25 cellular contexts compared by ENCODE assay signal in genomic region chr18:8477615-8478014, GRCh38.
A peak's percentile ranks its signal among the peaks of the same experiment; 100 is the strongest.
DNase-seq lines count a peak whose midpoint lies in the region; ATAC-seq and TF ChIP-seq lines count a peak whose summit lies in the region.
"Had no signal": no experiment of that assay in that cellular context is flagged by ENCODE, and none has a peak within 500 bp of the region (broad histone marks: within the 10 kb centered on the region; RNA-seq: fewer than 3 reads in every experiment).

No MANE protein-coding gene starts in this region.

- H3K36me3 ChIP-seq in IMR-90 (ENCODE audit: control insufficient read depth, insufficient read depth, low read length), result no peaks in the 10 kb centered on the region
- H3K36me3 ChIP-seq: BE2C, BLaER1 had no signal

- no TSS peak for BruUV-seq in IMR-90 (replicated peaks; lab: Mats Ljungman, UMichigan)

- H3K18ac ChIP-seq in IMR-90 (ENCODE audit: low read depth, low read length), result no peak overlapping the region

- H3K4me3 Mint-ChIP-seq in stimulated activated effector memory CD8-positive, alpha-beta T cell treated with anti-CD3 and anti-CD28 coated beads, Interleukin-12 subunit alpha, Interleukin-12 subunit beta, amount 100 ng/mL, for 72 hours, result no peak overlapping the region
- H3K4me3 Mint-ChIP-seq: CD14-positive monocyte; CD4-positive, alpha-beta memory T cell; CD4-positive, CD25-positive, alpha-beta regulatory T cell; CD8-positive, alpha-beta memory T cell had no signal

- no peak overlapping the region for H3K4ac ChIP-seq in IMR-90 (ENCODE audit: low read depth, low read length)

- H3K4me1 Mint-ChIP-seq in stimulated activated effector memory CD8-positive, alpha-beta T cell treated with anti-CD3 and anti-CD28 coated beads, Interleukin-12 subunit alpha, Interleukin-12 subunit beta, amount 100 ng/mL, for 72 hours, result peaks cover 6% of the 10 kb centered on the region
- H3K4me1 Mint-ChIP-seq: CD14-positive monocyte had no signal

- no peak overlapping the region for H4K91ac ChIP-seq in IMR-90 (ENCODE audit: insufficient read depth, low read depth, low read length)

- H3K4me2 ChIP-seq in IMR-90 (ENCODE audit: low read depth, low read length), result no peak overlapping the region
- H3K4me2 ChIP-seq: BLaER1 had no signal

- H2BK15ac ChIP-seq in IMR-90 (ENCODE audit: low read depth, low read length), result no peak overlapping the region

- H3K27me3 ChIP-seq in IMR-90 (ENCODE audit: control insufficient read depth, insufficient read depth, low read length), result peaks cover 27% of the 10 kb centered on the region
- H3K27me3 ChIP-seq: BE2C, BLaER1 had no signal

- no peak for TF ChIP-seq CTCF in IMR-90 (conservative IDR thresholded peaks at IDR 0.05; ENCODE audit: low read depth, low read length)

- no peak overlapping the region for H4K8ac ChIP-seq in IMR-90 (ENCODE audit: low read depth in 2 of 2, low read length in 2 of 2)

- no peaks in the 10 kb centered on the region for H3K9me3 ChIP-seq in IMR-90 (ENCODE audit: control insufficient read depth, insufficient read depth, low read length)
- H3K9me3 ChIP-seq: BE2C, BLaER1 had no signal

- H4K20me1 ChIP-seq in IMR-90 (ENCODE audit: insufficient read depth, low read length), result no peaks in the 10 kb centered on the region
- H4K20me1 ChIP-seq: BLaER1 had no signal

- dilution Hi-C loops in IMR-90 (cut with HindIII; ENCODE audit: low sequenced_read_pairs, unreplicated experiment), result no loop called here

- TF ChIP-seq POLR2A in IMR-90 (IDR thresholded peaks at IDR 0.05; ENCODE audit: low read depth, low read length) (no peak), erythroblast (IDR thresholded peaks at IDR 0.05; ENCODE audit: low read length) (no peak)

- no peak overlapping the region for H3K23ac ChIP-seq in IMR-90 (ENCODE audit: low read depth, low read length)

- no peak for ATAC-seq in IMR-90 (ENCODE audit: low read depth)
- no peak for ATAC-seq in stimulated activated effector memory CD8-positive, alpha-beta T cell treated with anti-CD3 and anti-CD28 coated beads, Interleukin-12 subunit alpha, Interleukin-12 subunit beta, amount 100 ng/mL, for 72 hours
- ATAC-seq in HG02623 (IDR thresholded peaks at IDR 0.05; ENCODE audit: unreplicated experiment), result no peak
- ATAC-seq in HG02763 (IDR thresholded peaks at IDR 0.05; ENCODE audit: unreplicated experiment), result no peak
- ATAC-seq: GM12878 had no signal

- H3K9ac ChIP-seq in IMR-90 (ENCODE audit: low read depth, low read length), result no peak overlapping the region
- H3K9ac ChIP-seq: BLaER1 had no signal

- no peak for TF ChIP-seq RAD21 in IMR-90 (IDR thresholded peaks at IDR 0.05; ENCODE audit: low read length)

- H2BK20ac ChIP-seq in IMR-90 (ENCODE audit: low read depth, low read length), result no peak overlapping the region

- no peak overlapping the region for H2AK9ac ChIP-seq in IMR-90 (replicated peaks; ENCODE audit: low read depth, low read length, poor library complexity)

- no peaks in the 10 kb centered on the region for H3K79me1 ChIP-seq in IMR-90 (ENCODE audit: low read depth in 1 of 2, low read length in 2 of 2)

- H3K27ac Mint-ChIP-seq in stimulated activated effector memory CD8-positive, alpha-beta T cell treated with anti-CD3 and anti-CD28 coated beads, Interleukin-12 subunit alpha, Interleukin-12 subunit beta, amount 100 ng/mL, for 72 hours, result peak overlapping the region; percentile 27
- H3K27ac Mint-ChIP-seq: CD4-positive, CD25-positive, alpha-beta regulatory T cell; CD8-positive, alpha-beta memory T cell had no signal

- H2AK5ac ChIP-seq in IMR-90 (ENCODE audit: low read depth, low read length), result no peak overlapping the region

- H2BK5ac ChIP-seq in IMR-90 (ENCODE audit: low read depth, low read length, poor library complexity, severe bottlenecking), result no peak overlapping the region

- intact Hi-C loops in IMR-90 (cut with micrococcal nuclease) (loop anchor here (2.0 kb wide), 1 partner anchor 511 kb away; no protein-coding TSS in a partner anchor), posterior vena cava (cut with DNase I) (loop anchor here (10.0 kb wide), 2 partner anchors 243 to 1203 kb away; no protein-coding TSS in a partner anchor)

- no peak overlapping the region for H3K27ac ChIP-seq in IMR-90 (ENCODE audit: insufficient read depth, low read length)
- H3K27ac ChIP-seq: BLaER1 had no signal

- no peaks in the 10 kb centered on the region for H3K4me1 ChIP-seq in IMR-90 (ENCODE audit: control insufficient read depth, insufficient read depth, low read length)
- H3K4me1 ChIP-seq: BE2C, BLaER1 had no signal

- H3K9me3 Mint-ChIP-seq in stimulated activated effector memory CD8-positive, alpha-beta T cell treated with anti-CD3 and anti-CD28 coated beads, Interleukin-12 subunit alpha, Interleukin-12 subunit beta, amount 100 ng/mL, for 72 hours, result no peaks in the 10 kb centered on the region

- H3K4me3 ChIP-seq in IMR-90 (ENCODE audit: insufficient read depth, low read depth, low read length), result no peak overlapping the region
- H3K4me3 ChIP-seq: BLaER1, GM12878 had no signal

- H3K14ac ChIP-seq in IMR-90 (replicated peaks; ENCODE audit: low read depth, low read length), result no peak overlapping the region

- no peak overlapping the region for H4K5ac ChIP-seq in IMR-90 (ENCODE audit: low read depth, low read length)

- no CpG with 5 or more reads among the region's 5 CpGs for WGBS in IMR-90 (ENCODE audit: extremely low coverage in 2 of 2, insufficient read length in 1 of 2), 2 experiments

- no peak overlapping the region for H2BK120ac ChIP-seq in IMR-90 (ENCODE audit: low read depth, low read length)

- in situ Hi-C loops in IMR-90 (cut with MboI; ENCODE audit: low sequenced_read_pairs), result no loop called here

- POLR2A ChIA-PET in IMR-90 (lab: Charles Lee; ENCODE audit: unreplicated experiment), result no interaction called here

- H2AFZ ChIP-seq in IMR-90 (replicated peaks; ENCODE audit: low read length, poor library complexity), result peak overlapping the region; percentile 22

- H3K36me3 Mint-ChIP-seq in stimulated activated effector memory CD8-positive, alpha-beta T cell treated with anti-CD3 and anti-CD28 coated beads, Interleukin-12 subunit alpha, Interleukin-12 subunit beta, amount 100 ng/mL, for 72 hours, result no peaks in the 10 kb centered on the region
- H3K36me3 Mint-ChIP-seq: CD14-positive monocyte; CD4-positive, alpha-beta memory T cell; CD4-positive, CD25-positive, alpha-beta regulatory T cell; CD8-positive, alpha-beta memory T cell had no signal

- no peak overlapping the region for H3K56ac ChIP-seq in IMR-90 (ENCODE audit: extremely low read depth, insufficient read depth, low read length)

- H3K9me1 ChIP-seq in IMR-90 (ENCODE audit: insufficient read depth, low read length), result no peaks in the 10 kb centered on the region

- DNase-seq in IMR-90 (no peak), ecto neural progenitor cell (ENCODE audit: low spot score) (peak; percentile 21), posterior vena cava (ENCODE audit: low spot score) (peak; percentile 37), erythroblast (lab: John Stamatoyannopoulos, UW) (no peak)
- DNase-seq in stimulated activated effector memory CD8-positive, alpha-beta T cell treated with anti-CD3 and anti-CD28 coated beads, Interleukin-12 subunit alpha, Interleukin-12 subunit beta, amount 100 ng/mL, for 72 hours (ENCODE audit: low spot score in 2 of 2), result no peak
- DNase-seq: 8988T; ACHN; BE2C; C1 segment of cervical spinal cord; CD4-positive, alpha-beta memory T cell; CD4-positive, CD25-positive, alpha-beta regulatory T cell; CD8-positive, alpha-beta memory T cell; COR-L47; DMS 273 treated with DMSO at 0.1 percent for 48 hours; DMS153; DMS53; DMS79; DND-41; EL; GDM1 had no signal

- CTCF ChIA-PET in IMR-90 (lab: Yijun Ruan, JAX), result interaction anchor here (1.5 to 2.1 kb wide), 3 partner anchors 7 to 1205 kb away, joined by 4 to 7 read pairs (median 7); no protein-coding TSS in a partner anchor

TF ChIP-seq in IMR-90, 13 proteins besides CTCF, POLR2A, EP300 and RAD21:
- no peak for TF ChIP-seq MAZ (IDR thresholded peaks at IDR 0.05; ENCODE audit: borderline replicate concordance, low read depth, low read length)
- TF ChIP-seq, protein P1, sequence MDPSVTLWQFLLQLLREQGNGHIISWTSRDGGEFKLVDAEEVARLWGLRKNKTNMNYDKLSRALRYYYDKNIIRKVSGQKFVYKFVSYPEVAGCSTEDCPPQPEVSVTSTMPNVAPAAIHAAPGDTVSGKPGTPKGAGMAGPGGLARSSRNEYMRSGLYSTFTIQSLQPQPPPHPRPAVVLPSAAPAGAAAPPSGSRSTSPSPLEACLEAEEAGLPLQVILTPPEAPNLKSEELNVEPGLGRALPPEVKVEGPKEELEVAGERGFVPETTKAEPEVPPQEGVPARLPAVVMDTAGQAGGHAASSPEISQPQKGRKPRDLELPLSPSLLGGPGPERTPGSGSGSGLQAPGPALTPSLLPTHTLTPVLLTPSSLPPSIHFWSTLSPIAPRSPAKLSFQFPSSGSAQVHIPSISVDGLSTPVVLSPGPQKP (IDR thresholded peaks at IDR 0.05; ENCODE audit: borderline replicate concordance, low read depth, low read length), result no peak
- no peak for TF ChIP-seq CHD1 (IDR thresholded peaks at IDR 0.05; ENCODE audit: low read depth, low read length)
- no peak for TF ChIP-seq BHLHE40 (IDR thresholded peaks at IDR 0.05; ENCODE audit: low read depth, low read length)

Comparison
In these comparisons a context has a peak if more than half of its experiments do, and no peak if none do; other contexts are left out.
1. DNase-seq: peak in ecto neural progenitor cell (single experiment) and posterior vena cava (single experiment); none in IMR-90 (single experiment), stimulated activated effector memory CD8-positive, alpha-beta T cell treated with anti-CD3 and anti-CD28 coated beads, Interleukin-12 subunit alpha, Interleukin-12 subunit beta, amount 100 ng/mL, for 72 hours (0 of 2) and erythroblast (0 of 2).